8 cellular contexts compared by ENCODE assay signal in the genomic region with DNA sequence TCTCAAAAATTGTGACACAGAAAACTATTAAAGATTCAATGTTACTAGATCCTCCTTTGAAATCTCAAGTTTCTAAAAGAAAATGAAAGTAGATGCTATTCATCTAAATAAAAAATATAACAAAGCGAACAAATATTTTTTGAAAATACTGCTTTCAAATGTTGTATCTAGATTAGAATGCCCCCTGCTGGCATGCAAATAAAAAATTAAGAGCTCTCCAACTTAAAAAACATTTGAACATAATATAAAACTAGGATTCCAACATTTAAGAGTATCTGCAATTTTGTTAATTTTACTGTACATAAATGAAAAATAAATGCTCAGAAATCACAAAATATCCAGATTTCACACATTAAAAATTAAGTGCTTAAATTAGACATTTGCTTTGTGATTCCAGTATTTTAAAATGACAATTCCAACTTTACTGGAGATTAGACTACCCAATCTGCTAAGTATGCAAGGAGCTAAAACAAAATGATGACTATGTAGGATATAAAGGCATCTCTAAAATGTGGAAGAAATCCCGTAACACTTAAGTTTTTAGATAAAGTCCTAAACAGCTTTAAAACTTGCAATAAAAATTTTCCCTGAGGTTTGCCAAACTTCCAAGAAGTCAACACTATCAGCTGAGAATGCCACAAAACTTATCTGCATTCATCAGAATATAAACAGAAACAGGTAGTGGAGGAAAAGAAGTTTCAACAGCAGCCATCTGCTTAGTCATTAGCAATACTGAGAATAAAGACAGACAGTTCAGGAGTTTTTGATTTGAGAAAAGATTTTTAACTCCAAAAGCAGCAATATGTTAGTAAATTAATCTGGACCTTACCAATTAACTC. TPM values are rescaled to one million over a fixed set of nuclear protein-coding genes. Genes with fewer than 3 reads are reported as not detected.
DNase-seq lines count a peak whose midpoint lies in the region; TF ChIP-seq lines count a peak whose summit lies in the region.
"Had no signal": no experiment of that assay in that cellular context is flagged by ENCODE, and none has a peak within 500 bp of the region (broad histone marks: within the 10 kb centered on the region; RNA-seq: fewer than 3 reads in every experiment).

No MANE protein-coding gene starts in this region.

- H3K27ac ChIP-seq in dorsolateral prefrontal cortex (peak overlapping the region in 11 of 59 donors; percentile 2 to 60 (median 24)), neural cell (ENCODE audit: low read length) (no peak overlapping the region)

- peak; percentile 25 for DNase-seq in EL
- no peak for DNase-seq in dorsolateral prefrontal cortex
- no peak for DNase-seq in NK-92 (lab: John Stamatoyannopoulos, UW; ENCODE audit: unreplicated experiment)
- DNase-seq in iPS-NIHi11 (ENCODE audit: low spot score), result no peak
- DNase-seq in stimulated activated CD4-positive, alpha-beta T cell treated with anti-CD3 and anti-CD28 coated beads, Interleukin-2, amount 100 ng/mL, for 24 hours, result no peak
- DNase-seq: aorta had no signal

- H3K9ac ChIP-seq in neural cell (ENCODE audit: low read length), result no peak overlapping the region

- no peak for TF ChIP-seq EP300 in neural cell (conservative IDR thresholded peaks at IDR 0.05; ENCODE audit: poor library complexity, severe bottlenecking)

- no peaks in the 10 kb centered on the region for H3K27me3 ChIP-seq in dorsolateral prefrontal cortex
- no peaks in the 10 kb centered on the region for H3K27me3 ChIP-seq in neural cell (ENCODE audit: insufficient read depth, low read depth, low read length)

- no peak for TF ChIP-seq RAD21 in neural cell (conservative IDR thresholded peaks at IDR 0.05)

- H3K9me3 ChIP-seq in neural cell (ENCODE audit: low read length), result no peaks in the 10 kb centered on the region

- H3K4me2 ChIP-seq in neural cell (ENCODE audit: low read length), result no peak overlapping the region

- H4K20me1 ChIP-seq in neural cell (ENCODE audit: insufficient read depth), result no peaks in the 10 kb centered on the region

- peak; percentile 63 for TF ChIP-seq CTCF in LNCAP (IDR thresholded peaks at IDR 0.05)
- peak; percentile 24 to 76 (median 54) for TF ChIP-seq CTCF in dorsolateral prefrontal cortex (IDR thresholded peaks at IDR 0.05 in 54 of 56, conservative IDR thresholded peaks at IDR 0.05 in 2 of 56; ENCODE audit: low read depth in 1 of 56, partially characterized antibody in 56 of 56)
- TF ChIP-seq CTCF in neural cell (IDR thresholded peaks at IDR 0.05; ENCODE audit: poor library complexity, severe bottlenecking), result peak; percentile 40

- no peaks in the 10 kb centered on the region for H3K9me2 ChIP-seq in neural cell (ENCODE audit: insufficient read depth, low read length)

- H2AFZ ChIP-seq in neural cell (ENCODE audit: low read depth, low read length), result no peak overlapping the region

- H3K36me3 ChIP-seq in neural cell (ENCODE audit: insufficient read depth, low read length), result peaks cover 7% of the 10 kb centered on the region

- H3K4me3 ChIP-seq in dorsolateral prefrontal cortex, result no peak overlapping the region
- H3K4me3 ChIP-seq in neural cell (ENCODE audit: low read length), result no peak overlapping the region

- H3K79me2 ChIP-seq in neural cell (replicated peaks; ENCODE audit: insufficient read depth, low read length), result peaks cover 48% of the 10 kb centered on the region

- intact Hi-C loops in dorsolateral prefrontal cortex (cut with DNase I), result no loop called here

- H3F3A ChIP-seq in neural cell (ENCODE audit: insufficient read depth, low read length, poor library complexity, severe bottlenecking), result no peaks in the 10 kb centered on the region

TF ChIP-seq in neural cell, 6 proteins besides CTCF, POLR2A, EP300 and RAD21:
- no peak for TF ChIP-seq SMC3 (conservative IDR thresholded peaks at IDR 0.05; ENCODE audit: poor library complexity)
- TF ChIP-seq, protein P1, sequence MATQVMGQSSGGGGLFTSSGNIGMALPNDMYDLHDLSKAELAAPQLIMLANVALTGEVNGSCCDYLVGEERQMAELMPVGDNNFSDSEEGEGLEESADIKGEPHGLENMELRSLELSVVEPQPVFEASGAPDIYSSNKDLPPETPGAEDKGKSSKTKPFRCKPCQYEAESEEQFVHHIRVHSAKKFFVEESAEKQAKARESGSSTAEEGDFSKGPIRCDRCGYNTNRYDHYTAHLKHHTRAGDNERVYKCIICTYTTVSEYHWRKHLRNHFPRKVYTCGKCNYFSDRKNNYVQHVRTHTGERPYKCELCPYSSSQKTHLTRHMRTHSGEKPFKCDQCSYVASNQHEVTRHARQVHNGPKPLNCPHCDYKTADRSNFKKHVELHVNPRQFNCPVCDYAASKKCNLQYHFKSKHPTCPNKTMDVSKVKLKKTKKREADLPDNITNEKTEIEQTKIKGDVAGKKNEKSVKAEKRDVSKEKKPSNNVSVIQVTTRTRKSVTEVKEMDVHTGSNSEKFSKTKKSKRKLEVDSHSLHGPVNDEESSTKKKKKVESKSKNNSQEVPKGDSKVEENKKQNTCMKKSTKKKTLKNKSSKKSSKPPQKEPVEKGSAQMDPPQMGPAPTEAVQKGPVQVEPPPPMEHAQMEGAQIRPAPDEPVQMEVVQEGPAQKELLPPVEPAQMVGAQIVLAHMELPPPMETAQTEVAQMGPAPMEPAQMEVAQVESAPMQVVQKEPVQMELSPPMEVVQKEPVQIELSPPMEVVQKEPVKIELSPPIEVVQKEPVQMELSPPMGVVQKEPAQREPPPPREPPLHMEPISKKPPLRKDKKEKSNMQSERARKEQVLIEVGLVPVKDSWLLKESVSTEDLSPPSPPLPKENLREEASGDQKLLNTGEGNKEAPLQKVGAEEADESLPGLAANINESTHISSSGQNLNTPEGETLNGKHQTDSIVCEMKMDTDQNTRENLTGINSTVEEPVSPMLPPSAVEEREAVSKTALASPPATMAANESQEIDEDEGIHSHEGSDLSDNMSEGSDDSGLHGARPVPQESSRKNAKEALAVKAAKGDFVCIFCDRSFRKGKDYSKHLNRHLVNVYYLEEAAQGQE (IDR thresholded peaks at IDR 0.05; ENCODE audit: borderline replicate concordance), result no peak
- no peak for TF ChIP-seq MXI1 (conservative IDR thresholded peaks at IDR 0.05; ENCODE audit: poor library complexity, severe bottlenecking)
- TF ChIP-seq TAF1 (IDR thresholded peaks at IDR 0.05; ENCODE audit: low read depth), result no peak
- no peak for TF ChIP-seq EZH2 (IDR thresholded peaks at IDR 0.05; ENCODE audit: borderline replicate concordance, insufficient read depth, low read length, poor library complexity, severe bottlenecking)
- TF ChIP-seq POLR2AphosphoS5 (IDR thresholded peaks at IDR 0.05), result no peak
TF ChIP-seq in neural cell: peak in this region for 0.

RNA-seq across cellular contexts. Expression of gene DHX15, which starts 32.6 kb away (rescaled TPM):
- total RNA-seq in dorsolateral prefrontal cortex, result 100 to 1,000 TPM in 19 of 120 experiments, 10 to 100 TPM in 101; 72.2 to 110 (median 93.0) TPM
- polyA plus RNA-seq in neural cell, result 343 and 368 TPM in 2 replicates
- polyA minus RNA-seq in neural cell, result 329 and 383 TPM in 2 replicates
